In the genomic region with DNA sequence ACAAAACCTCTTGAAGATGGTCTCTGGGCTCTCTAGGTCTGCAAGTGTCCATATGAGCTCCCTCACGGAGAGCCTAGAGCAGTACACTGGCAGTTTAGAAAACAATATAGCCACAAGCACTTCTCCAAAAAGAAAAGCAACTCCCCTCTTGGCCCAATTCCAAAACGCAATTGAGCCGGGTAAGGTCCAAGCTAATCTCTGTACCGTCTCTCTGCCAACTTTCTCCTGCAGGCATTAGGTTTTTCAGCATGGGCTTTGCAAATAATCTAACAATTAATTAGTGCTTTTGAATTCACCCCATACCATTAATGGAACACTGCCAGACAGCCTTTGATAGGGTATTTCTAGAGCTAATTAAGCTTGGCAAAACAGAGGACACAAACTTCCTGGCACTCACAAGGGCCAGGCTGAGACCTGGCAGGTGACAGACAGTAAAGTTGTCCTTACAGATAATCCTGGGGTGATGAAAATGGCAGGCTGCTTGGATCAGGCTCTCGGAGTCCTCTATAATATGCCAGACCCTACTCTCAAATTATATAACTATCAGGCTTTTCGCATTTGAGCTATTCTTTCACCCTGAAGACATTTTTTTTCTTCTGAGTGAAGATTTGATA, we compare ENCODE assay signal across 8 cellular contexts.
DNase-seq lines count a peak whose midpoint lies in the region; ATAC-seq and TF ChIP-seq lines count a peak whose summit lies in the region.

No MANE protein-coding gene starts in this region.

- DNase-seq in DMS53 treated with DMSO at 0.1 percent for 48 hours (lab: John Stamatoyannopoulos, UW; ENCODE audit: unreplicated experiment) (peak; percentile 29), NCI-H2107 treated with DMSO at 0.1 percent for 48 hours (lab: John Stamatoyannopoulos, UW; ENCODE audit: unreplicated experiment) (peak; percentile 95), cardiac fibroblast (ENCODE audit: low read depth in 2 of 2) (peak; percentile 71 to 90)
- DNase-seq in stimulated activated CD4-positive, alpha-beta T cell treated with anti-CD3 and anti-CD28 coated beads, Interleukin-1b, Interleukin-23, amount 100 ng/mL, for 48 hours: no peak

- peaks cover 17 to 37% of the 10 kb centered on the region in 2 donors for H3K4me1 ChIP-seq in muscle layer of duodenum (ENCODE audit: control insufficient read depth in 1 of 2, insufficient read depth in 2 of 2, low read length in 2 of 2)

- H3K4me3 ChIP-seq in cardiac fibroblast (replicated peaks in 1 of 2; ENCODE audit: low read depth in 2 of 2, low read length in 2 of 2): no peak overlapping the region
- peak overlapping the region; percentile 14 to 22 for H3K4me3 ChIP-seq in muscle layer of duodenum (ENCODE audit: low read depth in 1 of 2, low read length in 2 of 2)

- H3K27ac ChIP-seq in muscle layer of duodenum (ENCODE audit: low read length): peak overlapping the region; percentile 43

- H3K27me3 ChIP-seq in muscle layer of duodenum (ENCODE audit: low read depth, low read length): no peaks in the 10 kb centered on the region

- no peaks in the 10 kb centered on the region for H3K36me3 ChIP-seq in muscle layer of duodenum (ENCODE audit: control insufficient read depth in 1 of 2, insufficient read depth in 2 of 2, low read length in 2 of 2)

- no peaks in the 10 kb centered on the region for H3K9me3 ChIP-seq in muscle layer of duodenum (ENCODE audit: control insufficient read depth in 1 of 2, low read length in 2 of 2)

- TF ChIP-seq CTCF in cardiac fibroblast (IDR thresholded peaks at IDR 0.05; ENCODE audit: low read depth, low read length): no peak

- no peak for ATAC-seq in GM19452 (IDR thresholded peaks at IDR 0.05; ENCODE audit: unreplicated experiment)
- ATAC-seq in GM21367 (IDR thresholded peaks at IDR 0.05; ENCODE audit: unreplicated experiment): no peak
- ATAC-seq in GM18858 (IDR thresholded peaks at IDR 0.05; ENCODE audit: unreplicated experiment): no peak

Comparison
In these comparisons a context has a peak if more than half of its experiments do, and no peak if none do; other contexts are left out.
1. H3K4me3 ChIP-seq: peak in muscle layer of duodenum (2 of 2); none in cardiac fibroblast (0 of 2).